Comparison of ENCODE assay signal across 18 cellular contexts in the genomic region with DNA sequence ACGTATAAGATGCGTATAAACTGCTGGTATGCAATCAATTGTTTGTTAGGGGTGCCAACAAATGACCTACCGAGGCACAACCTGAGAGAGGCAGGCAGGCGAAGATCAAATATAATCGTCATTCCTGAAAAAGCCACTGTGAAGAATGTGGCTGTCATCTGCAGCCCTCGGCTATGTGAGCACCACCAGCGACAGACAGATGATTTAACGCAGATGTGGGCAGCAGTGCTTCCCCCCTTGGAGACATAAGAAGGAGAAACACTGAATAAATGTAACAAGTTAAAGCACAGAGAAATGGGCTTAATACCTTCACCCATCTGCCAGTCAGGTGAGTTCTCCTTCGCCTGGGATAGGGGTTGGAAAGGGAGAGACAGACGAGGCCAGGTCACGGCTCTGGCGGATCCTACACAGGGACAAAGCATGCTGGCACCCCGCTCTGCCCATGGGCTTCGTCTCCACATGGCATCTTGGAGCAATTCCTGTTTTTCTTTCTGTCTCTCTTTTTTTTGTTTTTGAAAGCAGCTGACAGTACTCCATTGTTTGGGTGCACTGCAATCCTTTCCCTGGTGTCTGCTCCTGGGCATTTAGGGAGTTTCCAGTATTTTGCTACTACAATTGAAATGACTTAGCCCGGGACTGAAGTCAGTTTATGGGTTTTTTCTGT. TPM values are rescaled to one million over a fixed set of nuclear protein-coding genes. Genes with fewer than 3 reads are reported as not detected.
DNase-seq lines count a peak whose midpoint lies in the region; ATAC-seq and TF ChIP-seq lines count a peak whose summit lies in the region.
"Had no signal": no experiment of that assay in that cellular context is flagged by ENCODE, and none has a peak within 500 bp of the region (broad histone marks: within the 10 kb centered on the region; RNA-seq: fewer than 3 reads in every experiment).

No MANE protein-coding gene starts in this region.

- H3K4me3 ChIP-seq in NT2/D1 (ENCODE audit: insufficient read length, low read depth) (no peak overlapping the region), coronary artery (no peak overlapping the region)
- H3K4me3 ChIP-seq: BLaER1 had no signal

- POLR2A ChIA-PET in WTC11 (lab: Charles Lee): no interaction called here

- ATAC-seq in WTC11: no peak; the same call in 1 of the 2 replicates
- ATAC-seq: CD8-positive, alpha-beta T cell had no signal

- CTCF ChIA-PET in WTC11 (lab: Charles Lee): interaction anchor here (1.6 kb wide), 1 partner anchor 10 kb away, joined by 4 read pairs; no protein-coding TSS in a partner anchor

- H3K27ac ChIP-seq in coronary artery: no peak overlapping the region
- H3K27ac ChIP-seq: BLaER1, KMS-11, RWPE1 had no signal

- H3K27me3 Mint-ChIP-seq in WTC11 (ENCODE audit: low read depth): no peaks in the 10 kb centered on the region; the same call in 1 of the 2 replicates

- peaks cover 2% of the 10 kb centered on the region for H3K4me1 ChIP-seq in NT2/D1 (ENCODE audit: insufficient read depth, insufficient read length)
- H3K4me1 ChIP-seq: BLaER1 had no signal

- DNase-seq in Ammon's horn (ENCODE audit: low spot score) (peak; percentile 42), NT2/D1 (ENCODE audit: low read depth, low spot score) (no peak), coronary artery (ENCODE audit: low spot score) (peak; percentile 35), midbrain (lab: John Stamatoyannopoulos, UW) (peak; percentile 32), NCI-H146 treated with DMSO at 0.1 percent for 48 hours (lab: John Stamatoyannopoulos, UW; ENCODE audit: unreplicated experiment) (no peak), DMS153 treated with DMSO at 0.1 percent for 48 hours (lab: John Stamatoyannopoulos, UW; ENCODE audit: unreplicated experiment) (no peak), WTC11 (ENCODE audit: low spot score) (no peak)
- no peak for DNase-seq in stimulated activated CD4-positive, alpha-beta T cell treated with anti-CD3 and anti-CD28 coated beads, Interleukin-2, amount 100 ng/mL, for 48 hours
- DNase-seq: CD8-positive, alpha-beta T cell; H9; NCI-H1417; NCI-H1930; NCI-H69; OCI-M1; SIG-M5 had no signal

- no peak overlapping the region for H3K4me3 Mint-ChIP-seq in WTC11
- H3K4me3 Mint-ChIP-seq: CD8-positive, alpha-beta T cell; H9 had no signal

- H3K9ac ChIP-seq in NT2/D1 (ENCODE audit: insufficient read length, low read depth): peak overlapping the region; percentile 21
- H3K9ac ChIP-seq: BLaER1, KMS-11 had no signal

- no peaks in the 10 kb centered on the region for H3K4me1 Mint-ChIP-seq in WTC11

- no peaks in the 10 kb centered on the region for H3K9me3 Mint-ChIP-seq in WTC11
- H3K9me3 Mint-ChIP-seq: CD8-positive, alpha-beta T cell; H9 had no signal

- no peak overlapping the region for H3K27ac Mint-ChIP-seq in WTC11
- H3K27ac Mint-ChIP-seq: CD8-positive, alpha-beta T cell; H9 had no signal

- no peaks in the 10 kb centered on the region for H3K27me3 ChIP-seq in NT2/D1 (ENCODE audit: insufficient read depth, insufficient read length)
- H3K27me3 ChIP-seq: BLaER1 had no signal

- H3K36me3 ChIP-seq in NT2/D1 (ENCODE audit: insufficient read depth, insufficient read length, low read length): no peaks in the 10 kb centered on the region
- H3K36me3 ChIP-seq: BLaER1 had no signal

- no peaks in the 10 kb centered on the region for H3K36me3 Mint-ChIP-seq in WTC11
- H3K36me3 Mint-ChIP-seq: CD8-positive, alpha-beta T cell had no signal

- TF ChIP-seq CTCF in coronary artery (IDR thresholded peaks at IDR 0.05): no peak
- TF ChIP-seq CTCF in WTC11 (IDR thresholded peaks at IDR 0.05): no peak

- H3K9me3 ChIP-seq in NT2/D1 (ENCODE audit: insufficient read depth, low read length): no peaks in the 10 kb centered on the region
- H3K9me3 ChIP-seq: BLaER1 had no signal

TF ChIP-seq in WTC11, 78 proteins besides CTCF, POLR2A, EP300 and RAD21:
- TF ChIP-seq SP1 (CRISPR knock-in tag; conservative IDR thresholded peaks at IDR 0.05) (no peak), CREB1 (CRISPR knock-in tag; IDR thresholded peaks at IDR 0.05) (no peak), GTF2I (CRISPR knock-in tag; conservative IDR thresholded peaks at IDR 0.05) (no peak)
- TF ChIP-seq, protein P1, sequence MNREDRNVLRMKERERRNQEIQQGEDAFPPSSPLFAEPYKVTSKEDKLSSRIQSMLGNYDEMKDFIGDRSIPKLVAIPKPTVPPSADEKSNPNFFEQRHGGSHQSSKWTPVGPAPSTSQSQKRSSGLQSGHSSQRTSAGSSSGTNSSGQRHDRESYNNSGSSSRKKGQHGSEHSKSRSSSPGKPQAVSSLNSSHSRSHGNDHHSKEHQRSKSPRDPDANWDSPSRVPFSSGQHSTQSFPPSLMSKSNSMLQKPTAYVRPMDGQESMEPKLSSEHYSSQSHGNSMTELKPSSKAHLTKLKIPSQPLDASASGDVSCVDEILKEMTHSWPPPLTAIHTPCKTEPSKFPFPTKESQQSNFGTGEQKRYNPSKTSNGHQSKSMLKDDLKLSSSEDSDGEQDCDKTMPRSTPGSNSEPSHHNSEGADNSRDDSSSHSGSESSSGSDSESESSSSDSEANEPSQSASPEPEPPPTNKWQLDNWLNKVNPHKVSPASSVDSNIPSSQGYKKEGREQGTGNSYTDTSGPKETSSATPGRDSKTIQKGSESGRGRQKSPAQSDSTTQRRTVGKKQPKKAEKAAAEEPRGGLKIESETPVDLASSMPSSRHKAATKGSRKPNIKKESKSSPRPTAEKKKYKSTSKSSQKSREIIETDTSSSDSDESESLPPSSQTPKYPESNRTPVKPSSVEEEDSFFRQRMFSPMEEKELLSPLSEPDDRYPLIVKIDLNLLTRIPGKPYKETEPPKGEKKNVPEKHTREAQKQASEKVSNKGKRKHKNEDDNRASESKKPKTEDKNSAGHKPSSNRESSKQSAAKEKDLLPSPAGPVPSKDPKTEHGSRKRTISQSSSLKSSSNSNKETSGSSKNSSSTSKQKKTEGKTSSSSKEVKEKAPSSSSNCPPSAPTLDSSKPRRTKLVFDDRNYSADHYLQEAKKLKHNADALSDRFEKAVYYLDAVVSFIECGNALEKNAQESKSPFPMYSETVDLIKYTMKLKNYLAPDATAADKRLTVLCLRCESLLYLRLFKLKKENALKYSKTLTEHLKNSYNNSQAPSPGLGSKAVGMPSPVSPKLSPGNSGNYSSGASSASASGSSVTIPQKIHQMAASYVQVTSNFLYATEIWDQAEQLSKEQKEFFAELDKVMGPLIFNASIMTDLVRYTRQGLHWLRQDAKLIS (CRISPR knock-in tag; IDR thresholded peaks at IDR 0.05; ENCODE audit: borderline replicate concordance): no peak

RNA-seq across cellular contexts. Expression of a gene that starts 28.1 kb away (rescaled TPM):
- 19.6 to 25.2 TPM (median 24.1 TPM) in 3 replicates for total RNA-seq in WTC11 (2021)

RNA-seq across cellular contexts. Expression of a gene that starts 56.9 kb away (rescaled TPM):
- 0.21 to 0.42 TPM (median 0.30 TPM) in 3 replicates for total RNA-seq in WTC11 (2021)
- total RNA-seq: CD8-positive, alpha-beta T cell had no signal

Comparison
In these comparisons a context has a peak if more than half of its experiments do, and no peak if none do; other contexts are left out.
1. DNase-seq: peak in Ammon's horn (single experiment), coronary artery (single experiment) and midbrain (single experiment); none in NT2/D1 (single experiment), NCI-H146 treated with DMSO at 0.1 percent for 48 hours (single experiment), stimulated activated CD4-positive, alpha-beta T cell treated with anti-CD3 and anti-CD28 coated beads, Interleukin-2, amount 100 ng/mL, for 48 hours (0 of 2), DMS153 treated with DMSO at 0.1 percent for 48 hours (single experiment) and WTC11 (single experiment).